In the genomic region with DNA sequence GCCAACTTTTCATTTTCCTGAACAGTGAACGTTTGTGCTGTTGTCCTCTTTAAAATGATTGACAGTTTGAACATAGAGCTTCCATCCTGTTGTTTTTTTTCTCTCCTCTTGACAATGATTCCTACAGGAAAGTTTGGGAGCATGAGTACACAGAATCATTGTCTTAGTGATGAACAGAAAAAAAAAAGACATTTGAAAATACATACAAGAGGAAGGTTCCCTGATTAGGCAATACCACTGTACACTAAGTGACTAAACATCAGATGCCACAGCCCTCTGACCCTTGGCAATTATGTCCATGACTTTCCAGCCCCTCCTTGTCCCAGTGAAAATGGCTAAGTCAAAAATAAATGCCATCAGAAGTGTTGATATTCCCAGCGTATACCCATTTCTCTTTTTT, we compare ENCODE assay signal across 21 cellular contexts.
DNase-seq lines count a peak whose midpoint lies in the region; ATAC-seq and TF ChIP-seq lines count a peak whose summit lies in the region.
"Had no signal": no experiment of that assay in that cellular context is flagged by ENCODE, and none has a peak within 500 bp of the region (broad histone marks: within the 10 kb centered on the region; RNA-seq: fewer than 3 reads in every experiment).

No MANE protein-coding gene starts in this region.

- no peak overlapping the region for H4K8ac ChIP-seq in IMR-90 (ENCODE audit: low read depth in 2 of 2, low read length in 2 of 2)

- no peak overlapping the region for H4K5ac ChIP-seq in IMR-90 (ENCODE audit: low read depth, low read length)

- no peak overlapping the region for H3K56ac ChIP-seq in IMR-90 (ENCODE audit: extremely low read depth, insufficient read depth, low read length)

- H3K4me3 ChIP-seq in ACC112 (ENCODE audit: low read depth, low read length), result no peak overlapping the region
- no peak overlapping the region for H3K4me3 ChIP-seq in IMR-90 (ENCODE audit: insufficient read depth, low read depth, low read length)
- H3K4me3 ChIP-seq: ascending aorta had no signal

- H4K91ac ChIP-seq in IMR-90 (ENCODE audit: insufficient read depth, low read depth, low read length), result no peak overlapping the region

- CTCF ChIA-PET in IMR-90 (lab: Yijun Ruan, JAX), result interaction anchor here (1.0 to 2.2 kb wide), 2 partner anchors 8 to 218 kb away, joined by 3 to 8 read pairs; no protein-coding TSS in a partner anchor
- CTCF ChIA-PET in WTC11 (lab: Charles Lee), result interaction anchor here (1.0 to 3.2 kb wide), 2 partner anchors 219 to 422 kb away, joined by 3 to 9 read pairs; no protein-coding TSS in a partner anchor

- no peaks in the 10 kb centered on the region for H3K79me2 ChIP-seq in ACC112 (ENCODE audit: control insufficient read depth, insufficient read depth, low read length, unreplicated experiment)

- no peaks in the 10 kb centered on the region for H3K79me1 ChIP-seq in IMR-90 (ENCODE audit: low read depth in 1 of 2, low read length in 2 of 2)

- no peak for ATAC-seq in IMR-90 (ENCODE audit: low read depth)
- no peak for ATAC-seq in WTC11
- ATAC-seq in left lobe of liver, result peak; percentile 28
- ATAC-seq in GM18505 (IDR thresholded peaks at IDR 0.05; ENCODE audit: unreplicated experiment), result no peak
- ATAC-seq: naive thymus-derived CD8-positive, alpha-beta T cell had no signal

- H3K4me1 ChIP-seq in ACC112 (ENCODE audit: control insufficient read depth, insufficient read depth, low read length, unreplicated experiment) (peaks cover 44% of the 10 kb centered on the region), IMR-90 (ENCODE audit: control insufficient read depth, insufficient read depth, low read length) (peaks cover 2% of the 10 kb centered on the region)
- H3K4me1 ChIP-seq: ascending aorta had no signal

- no peaks in the 10 kb centered on the region for H3K27me3 Mint-ChIP-seq in WTC11 (ENCODE audit: low read depth)
- H3K27me3 Mint-ChIP-seq: activated CD4-positive, alpha-beta memory T cell treated with anti-CD3 and anti-CD28 coated beads for 36 hours; CD8-positive, alpha-beta memory T cell; naive thymus-derived CD8-positive, alpha-beta T cell had no signal

- H3K27ac ChIP-seq in ACC112 (ENCODE audit: low read depth, low read length) (peak overlapping the region; percentile 55), IMR-90 (ENCODE audit: insufficient read depth, low read length) (no peak overlapping the region)
- H3K27ac ChIP-seq: ascending aorta, KMS-11 had no signal

- H2AFZ ChIP-seq in ACC112 (ENCODE audit: low read length, unreplicated experiment) (no peak overlapping the region), IMR-90 (replicated peaks; ENCODE audit: low read length, poor library complexity) (no peak overlapping the region)

- no TSS peak for BruUV-seq in IMR-90 (replicated peaks; lab: Mats Ljungman, UMichigan)

- H3K18ac ChIP-seq in IMR-90 (ENCODE audit: low read depth, low read length), result no peak overlapping the region

- TF ChIP-seq RAD21 in IMR-90 (IDR thresholded peaks at IDR 0.05; ENCODE audit: low read length), result no peak

- H2BK15ac ChIP-seq in IMR-90 (ENCODE audit: low read depth, low read length), result no peak overlapping the region

- peaks cover 23% of the 10 kb centered on the region for H3K36me3 ChIP-seq in ACC112 (ENCODE audit: insufficient read depth, low read length)
- no peaks in the 10 kb centered on the region for H3K36me3 ChIP-seq in IMR-90 (ENCODE audit: control insufficient read depth, insufficient read depth, low read length)

- DNase-seq in IMR-90, result no peak
- no peak for DNase-seq in WTC11 (ENCODE audit: low spot score)
- no peak for DNase-seq in left lobe of liver (ENCODE audit: low spot score)
- no peak for DNase-seq in occipital lobe (lab: John Stamatoyannopoulos, UW)
- DNase-seq in pons (ENCODE audit: low spot score), result no peak
- no peak for DNase-seq in NCI-H510A treated with DMSO at 0.1 percent for 48 hours (lab: John Stamatoyannopoulos, UW)
- DNase-seq: activated CD4-positive, alpha-beta memory T cell treated with anti-CD3 and anti-CD28 coated beads for 36 hours; activated naive CD4-positive, alpha-beta T cell; activated T-cell treated with anti-CD3 and anti-CD28 coated beads for 4 hours; CD8-positive, alpha-beta memory T cell; cerebellar nuclear complex; DND-41; kidney glomerular epithelial cell; naive thymus-derived CD8-positive, alpha-beta T cell; NCI-H526; SHP77 treated with DMSO at 0.1 percent for 48 hours had no signal

- no peak overlapping the region for H3K9ac ChIP-seq in IMR-90 (ENCODE audit: low read depth, low read length)
- H3K9ac ChIP-seq: KMS-11 had no signal

- no peaks in the 10 kb centered on the region for H4K20me1 ChIP-seq in IMR-90 (ENCODE audit: insufficient read depth, low read length)

- TF ChIP-seq POLR2A in IMR-90 (IDR thresholded peaks at IDR 0.05; ENCODE audit: low read depth, low read length) (no peak), GM18505 (IDR thresholded peaks at IDR 0.05; ENCODE audit: borderline replicate concordance, extremely low read depth, insufficient read depth, insufficient read length) (no peak)

- intact Hi-C loops in IMR-90 (cut with micrococcal nuclease), result loop anchor here (2.0 kb wide), 2 partner anchors 47 to 111 kb away; no protein-coding TSS in a partner anchor

- no peak overlapping the region for H3K23ac ChIP-seq in IMR-90 (ENCODE audit: low read depth, low read length)

- peaks cover 8% of the 10 kb centered on the region; the same call in 1 of the 2 replicates for H3K4me1 Mint-ChIP-seq in WTC11

- no peak overlapping the region for H2BK20ac ChIP-seq in IMR-90 (ENCODE audit: low read depth, low read length)

- H2BK120ac ChIP-seq in IMR-90 (ENCODE audit: low read depth, low read length), result no peak overlapping the region

- H2AK5ac ChIP-seq in IMR-90 (ENCODE audit: low read depth, low read length), result no peak overlapping the region

- no peak overlapping the region for H2AK9ac ChIP-seq in IMR-90 (replicated peaks; ENCODE audit: low read depth, low read length, poor library complexity)

- H3K14ac ChIP-seq in IMR-90 (replicated peaks; ENCODE audit: low read depth, low read length), result no peak overlapping the region

- peaks cover 3% of the 10 kb centered on the region; the same call in 1 of the 2 replicates for H3K36me3 Mint-ChIP-seq in WTC11

- dilution Hi-C loops in IMR-90 (cut with HindIII; ENCODE audit: low sequenced_read_pairs, unreplicated experiment), result loop anchor here (25.0 kb wide), 1 partner anchor 121 kb away; no protein-coding TSS in a partner anchor

- TF ChIP-seq CTCF in IMR-90 (conservative IDR thresholded peaks at IDR 0.05; ENCODE audit: low read depth, low read length), result no peak
- no peak for TF ChIP-seq CTCF in WTC11 (IDR thresholded peaks at IDR 0.05)

- no peak overlapping the region for H3K4ac ChIP-seq in IMR-90 (ENCODE audit: low read depth, low read length)

- H3K9me3 ChIP-seq in IMR-90 (ENCODE audit: control insufficient read depth, insufficient read depth, low read length), result no peaks in the 10 kb centered on the region
- H3K9me3 ChIP-seq: ascending aorta had no signal

- in situ Hi-C loops in IMR-90 (cut with MboI; ENCODE audit: low sequenced_read_pairs), result no loop called here

- H3K27ac Mint-ChIP-seq in WTC11, result peak overlapping the region; percentile 48; the same call in 1 of the 2 replicates
- H3K27ac Mint-ChIP-seq: activated CD4-positive, alpha-beta memory T cell treated with anti-CD3 and anti-CD28 coated beads for 36 hours; T-helper 1 cell treated with Interleukin-12 subunit alpha and Interleukin-12 subunit beta and Interleukin-4 antibody, amounts not matched to agents 30 μg/mL and 1 μg/mL, for 36 hours had no signal

- no peaks in the 10 kb centered on the region for H3K9me3 Mint-ChIP-seq in WTC11
- H3K9me3 Mint-ChIP-seq: activated CD4-positive, alpha-beta memory T cell treated with anti-CD3 and anti-CD28 coated beads for 36 hours; CD8-positive, alpha-beta memory T cell; naive thymus-derived CD8-positive, alpha-beta T cell; T-helper 1 cell treated with Interleukin-12 subunit alpha and Interleukin-12 subunit beta and Interleukin-4 antibody, amounts not matched to agents 30 μg/mL and 1 μg/mL, for 36 hours had no signal

- 0 out of 2 replicates have a peak, but pooled peaks cover 5% of the 10 kb centered on the region for H3K9me1 ChIP-seq in IMR-90 (ENCODE audit: insufficient read depth, low read length)

- no peak overlapping the region for H3K4me3 Mint-ChIP-seq in WTC11
- H3K4me3 Mint-ChIP-seq: activated CD4-positive, alpha-beta memory T cell treated with anti-CD3 and anti-CD28 coated beads for 36 hours; CD8-positive, alpha-beta memory T cell; naive thymus-derived CD8-positive, alpha-beta T cell; T-helper 1 cell treated with Interleukin-12 subunit alpha and Interleukin-12 subunit beta and Interleukin-4 antibody, amounts not matched to agents 30 μg/mL and 1 μg/mL, for 36 hours had no signal

- H3K4me2 ChIP-seq in IMR-90 (ENCODE audit: low read depth, low read length), result no peak overlapping the region
- H3K4me2 ChIP-seq: KMS-11 had no signal

- H3K27me3 ChIP-seq in ACC112 (ENCODE audit: insufficient read depth, low read length) (no peaks in the 10 kb centered on the region), IMR-90 (ENCODE audit: control insufficient read depth, insufficient read depth, low read length) (no peaks in the 10 kb centered on the region)
- H3K27me3 ChIP-seq: ascending aorta had no signal

- H2BK5ac ChIP-seq in IMR-90 (ENCODE audit: low read depth, low read length, poor library complexity, severe bottlenecking), result no peak overlapping the region

- no CpG with 5 or more reads among the region's 2 CpGs for WGBS in IMR-90 (ENCODE audit: extremely low coverage in 2 of 2, insufficient read length in 1 of 2), 2 experiments

- POLR2A ChIA-PET in IMR-90 (lab: Charles Lee; ENCODE audit: unreplicated experiment) (no interaction called here), WTC11 (lab: Charles Lee) (no interaction called here)

TF ChIP-seq in IMR-90, 13 proteins besides CTCF, POLR2A, EP300 and RAD21 (continues in another document):
- TF ChIP-seq FOS (IDR thresholded peaks at IDR 0.05; ENCODE audit: low read depth, low read length) (no peak), RCOR1 (IDR thresholded peaks at IDR 0.05; ENCODE audit: insufficient replicate concordance, low read length) (no peak), NFE2L2 (IDR thresholded peaks at IDR 0.05; ENCODE audit: low read depth, low read length) (no peak)

TF ChIP-seq in WTC11, 78 proteins besides CTCF, POLR2A, EP300 and RAD21:
- TF ChIP-seq ZBTB21 (CRISPR knock-in tag; IDR thresholded peaks at IDR 0.05; ENCODE audit: borderline replicate concordance) (no peak), ELF4 (CRISPR knock-in tag; IDR thresholded peaks at IDR 0.05; ENCODE audit: low read depth) (no peak)
- TF ChIP-seq, protein P1, sequence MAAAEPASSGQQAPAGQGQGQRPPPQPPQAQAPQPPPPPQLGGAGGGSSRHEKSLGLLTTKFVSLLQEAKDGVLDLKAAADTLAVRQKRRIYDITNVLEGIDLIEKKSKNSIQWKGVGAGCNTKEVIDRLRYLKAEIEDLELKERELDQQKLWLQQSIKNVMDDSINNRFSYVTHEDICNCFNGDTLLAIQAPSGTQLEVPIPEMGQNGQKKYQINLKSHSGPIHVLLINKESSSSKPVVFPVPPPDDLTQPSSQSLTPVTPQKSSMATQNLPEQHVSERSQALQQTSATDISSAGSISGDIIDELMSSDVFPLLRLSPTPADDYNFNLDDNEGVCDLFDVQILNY (CRISPR knock-in tag; IDR thresholded peaks at IDR 0.05), result no peak
